1 cellular context compared by ENCODE assay signal in the genomic region with DNA sequence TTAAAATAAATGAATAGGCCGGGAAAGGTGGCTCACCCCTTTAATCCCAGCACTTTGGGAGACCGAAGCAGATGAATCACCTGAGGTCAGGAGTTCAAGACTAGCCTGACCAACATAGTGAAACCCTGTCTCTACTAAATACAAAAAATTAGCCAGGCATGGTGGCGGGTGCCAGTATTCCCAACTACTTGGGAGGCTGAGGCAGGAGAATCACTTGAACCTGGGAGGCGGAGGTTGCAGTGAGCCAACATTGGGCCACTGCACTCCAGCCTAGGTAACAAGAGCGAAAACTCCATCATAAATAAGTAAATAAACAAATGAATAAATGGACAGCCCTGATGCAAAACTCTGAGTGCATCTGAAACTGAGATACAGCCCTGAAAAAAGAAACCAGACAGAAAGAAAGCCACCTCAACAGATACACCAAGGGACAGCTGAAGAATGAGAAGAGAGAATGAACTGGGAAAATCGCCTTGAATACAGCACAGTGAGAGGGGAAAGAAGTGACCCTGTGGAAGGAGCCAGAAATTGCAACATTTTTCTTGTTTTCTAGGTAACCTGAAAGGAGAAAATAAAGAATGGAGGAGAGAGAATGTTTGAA.
A peak's percentile ranks its signal among the peaks of the same experiment; 100 is the strongest.
TF ChIP-seq lines count a peak whose summit lies in the region.

No MANE protein-coding gene starts in this region.

TF ChIP-seq in GM12878, 131 proteins besides CTCF, POLR2A, EP300 and RAD21 (continued from another document and continues in another):
- TF ChIP-seq, protein P1, sequence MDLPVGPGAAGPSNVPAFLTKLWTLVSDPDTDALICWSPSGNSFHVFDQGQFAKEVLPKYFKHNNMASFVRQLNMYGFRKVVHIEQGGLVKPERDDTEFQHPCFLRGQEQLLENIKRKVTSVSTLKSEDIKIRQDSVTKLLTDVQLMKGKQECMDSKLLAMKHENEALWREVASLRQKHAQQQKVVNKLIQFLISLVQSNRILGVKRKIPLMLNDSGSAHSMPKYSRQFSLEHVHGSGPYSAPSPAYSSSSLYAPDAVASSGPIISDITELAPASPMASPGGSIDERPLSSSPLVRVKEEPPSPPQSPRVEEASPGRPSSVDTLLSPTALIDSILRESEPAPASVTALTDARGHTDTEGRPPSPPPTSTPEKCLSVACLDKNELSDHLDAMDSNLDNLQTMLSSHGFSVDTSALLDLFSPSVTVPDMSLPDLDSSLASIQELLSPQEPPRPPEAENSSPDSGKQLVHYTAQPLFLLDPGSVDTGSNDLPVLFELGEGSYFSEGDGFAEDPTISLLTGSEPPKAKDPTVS (IDR thresholded peaks at IDR 0.05; ENCODE audit: low read depth, low read length): no peak
- TF ChIP-seq MEF2A (IDR thresholded peaks at IDR 0.05; ENCODE audit: insufficient read depth, low read depth, low read length): no peak
- no peak for TF ChIP-seq RELA (IDR thresholded peaks at IDR 0.05; ENCODE audit: borderline replicate concordance, partially characterized antibody)
- TF ChIP-seq CHD4 (IDR thresholded peaks at IDR 0.05): no peak
- TF ChIP-seq, protein P2, sequence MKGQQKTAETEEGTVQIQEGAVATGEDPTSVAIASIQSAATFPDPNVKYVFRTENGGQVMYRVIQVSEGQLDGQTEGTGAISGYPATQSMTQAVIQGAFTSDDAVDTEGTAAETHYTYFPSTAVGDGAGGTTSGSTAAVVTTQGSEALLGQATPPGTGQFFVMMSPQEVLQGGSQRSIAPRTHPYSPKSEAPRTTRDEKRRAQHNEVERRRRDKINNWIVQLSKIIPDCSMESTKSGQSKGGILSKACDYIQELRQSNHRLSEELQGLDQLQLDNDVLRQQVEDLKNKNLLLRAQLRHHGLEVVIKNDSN (IDR thresholded peaks at IDR 0.05; ENCODE audit: borderline replicate concordance, extremely low read length, insufficient read depth, low read depth, low read length): no peak
- TF ChIP-seq, protein P3, sequence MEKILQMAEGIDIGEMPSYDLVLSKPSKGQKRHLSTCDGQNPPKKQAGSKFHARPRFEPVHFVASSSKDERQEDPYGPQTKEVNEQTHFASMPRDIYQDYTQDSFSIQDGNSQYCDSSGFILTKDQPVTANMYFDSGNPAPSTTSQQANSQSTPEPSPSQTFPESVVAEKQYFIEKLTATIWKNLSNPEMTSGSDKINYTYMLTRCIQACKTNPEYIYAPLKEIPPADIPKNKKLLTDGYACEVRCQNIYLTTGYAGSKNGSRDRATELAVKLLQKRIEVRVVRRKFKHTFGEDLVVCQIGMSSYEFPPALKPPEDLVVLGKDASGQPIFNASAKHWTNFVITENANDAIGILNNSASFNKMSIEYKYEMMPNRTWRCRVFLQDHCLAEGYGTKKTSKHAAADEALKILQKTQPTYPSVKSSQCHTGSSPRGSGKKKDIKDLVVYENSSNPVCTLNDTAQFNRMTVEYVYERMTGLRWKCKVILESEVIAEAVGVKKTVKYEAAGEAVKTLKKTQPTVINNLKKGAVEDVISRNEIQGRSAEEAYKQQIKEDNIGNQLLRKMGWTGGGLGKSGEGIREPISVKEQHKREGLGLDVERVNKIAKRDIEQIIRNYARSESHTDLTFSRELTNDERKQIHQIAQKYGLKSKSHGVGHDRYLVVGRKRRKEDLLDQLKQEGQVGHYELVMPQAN (conservative IDR thresholded peaks at IDR 0.05): no peak
- TF ChIP-seq, protein P4, sequence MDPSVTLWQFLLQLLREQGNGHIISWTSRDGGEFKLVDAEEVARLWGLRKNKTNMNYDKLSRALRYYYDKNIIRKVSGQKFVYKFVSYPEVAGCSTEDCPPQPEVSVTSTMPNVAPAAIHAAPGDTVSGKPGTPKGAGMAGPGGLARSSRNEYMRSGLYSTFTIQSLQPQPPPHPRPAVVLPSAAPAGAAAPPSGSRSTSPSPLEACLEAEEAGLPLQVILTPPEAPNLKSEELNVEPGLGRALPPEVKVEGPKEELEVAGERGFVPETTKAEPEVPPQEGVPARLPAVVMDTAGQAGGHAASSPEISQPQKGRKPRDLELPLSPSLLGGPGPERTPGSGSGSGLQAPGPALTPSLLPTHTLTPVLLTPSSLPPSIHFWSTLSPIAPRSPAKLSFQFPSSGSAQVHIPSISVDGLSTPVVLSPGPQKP (IDR thresholded peaks at IDR 0.05; ENCODE audit: low read depth, low read length): no peak
- TF ChIP-seq ZSCAN29 (IDR thresholded peaks at IDR 0.05): no peak
- no peak for TF ChIP-seq NR2C1 (IDR thresholded peaks at IDR 0.05)
- TF ChIP-seq, protein P5, sequence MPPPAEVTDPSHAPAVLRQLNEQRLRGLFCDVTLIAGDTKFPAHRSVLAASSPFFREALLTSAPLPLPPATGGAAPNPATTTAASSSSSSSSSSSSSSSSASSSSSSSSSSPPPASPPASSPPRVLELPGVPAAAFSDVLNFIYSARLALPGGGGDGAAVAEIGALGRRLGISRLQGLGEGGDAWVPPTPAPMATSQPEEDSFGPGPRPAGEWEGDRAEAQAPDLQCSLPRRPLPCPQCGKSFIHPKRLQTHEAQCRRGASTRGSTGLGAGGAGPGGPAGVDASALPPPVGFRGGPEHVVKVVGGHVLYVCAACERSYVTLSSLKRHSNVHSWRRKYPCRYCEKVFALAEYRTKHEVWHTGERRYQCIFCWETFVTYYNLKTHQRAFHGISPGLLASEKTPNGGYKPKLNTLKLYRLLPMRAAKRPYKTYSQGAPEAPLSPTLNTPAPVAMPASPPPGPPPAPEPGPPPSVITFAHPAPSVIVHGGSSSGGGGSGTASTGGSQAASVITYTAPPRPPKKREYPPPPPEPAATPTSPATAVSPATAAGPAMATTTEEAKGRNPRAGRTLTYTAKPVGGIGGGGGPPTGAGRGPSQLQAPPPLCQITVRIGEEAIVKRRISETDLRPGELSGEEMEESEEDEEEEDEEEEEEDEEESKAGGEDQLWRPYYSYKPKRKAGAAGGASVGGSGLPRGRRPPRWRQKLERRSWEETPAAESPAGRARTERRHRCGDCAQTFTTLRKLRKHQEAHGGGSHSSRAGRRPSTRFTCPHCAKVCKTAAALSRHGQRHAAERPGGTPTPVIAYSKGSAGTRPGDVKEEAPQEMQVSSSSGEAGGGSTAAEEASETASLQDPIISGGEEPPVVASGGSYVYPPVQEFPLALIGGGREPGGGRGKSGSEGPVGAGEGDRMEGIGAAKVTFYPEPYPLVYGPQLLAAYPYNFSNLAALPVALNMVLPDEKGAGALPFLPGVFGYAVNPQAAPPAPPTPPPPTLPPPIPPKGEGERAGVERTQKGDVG (CRISPR knock-in tag; IDR thresholded peaks at IDR 0.05): no peak
- peak; percentile 8; the same call in 1 of the 2 replicates for TF ChIP-seq DPF2 (IDR thresholded peaks at IDR 0.05)
- no peak for TF ChIP-seq ZNF274 (IDR thresholded peaks at IDR 0.05; ENCODE audit: insufficient read depth, insufficient read length)
- TF ChIP-seq, protein P6, sequence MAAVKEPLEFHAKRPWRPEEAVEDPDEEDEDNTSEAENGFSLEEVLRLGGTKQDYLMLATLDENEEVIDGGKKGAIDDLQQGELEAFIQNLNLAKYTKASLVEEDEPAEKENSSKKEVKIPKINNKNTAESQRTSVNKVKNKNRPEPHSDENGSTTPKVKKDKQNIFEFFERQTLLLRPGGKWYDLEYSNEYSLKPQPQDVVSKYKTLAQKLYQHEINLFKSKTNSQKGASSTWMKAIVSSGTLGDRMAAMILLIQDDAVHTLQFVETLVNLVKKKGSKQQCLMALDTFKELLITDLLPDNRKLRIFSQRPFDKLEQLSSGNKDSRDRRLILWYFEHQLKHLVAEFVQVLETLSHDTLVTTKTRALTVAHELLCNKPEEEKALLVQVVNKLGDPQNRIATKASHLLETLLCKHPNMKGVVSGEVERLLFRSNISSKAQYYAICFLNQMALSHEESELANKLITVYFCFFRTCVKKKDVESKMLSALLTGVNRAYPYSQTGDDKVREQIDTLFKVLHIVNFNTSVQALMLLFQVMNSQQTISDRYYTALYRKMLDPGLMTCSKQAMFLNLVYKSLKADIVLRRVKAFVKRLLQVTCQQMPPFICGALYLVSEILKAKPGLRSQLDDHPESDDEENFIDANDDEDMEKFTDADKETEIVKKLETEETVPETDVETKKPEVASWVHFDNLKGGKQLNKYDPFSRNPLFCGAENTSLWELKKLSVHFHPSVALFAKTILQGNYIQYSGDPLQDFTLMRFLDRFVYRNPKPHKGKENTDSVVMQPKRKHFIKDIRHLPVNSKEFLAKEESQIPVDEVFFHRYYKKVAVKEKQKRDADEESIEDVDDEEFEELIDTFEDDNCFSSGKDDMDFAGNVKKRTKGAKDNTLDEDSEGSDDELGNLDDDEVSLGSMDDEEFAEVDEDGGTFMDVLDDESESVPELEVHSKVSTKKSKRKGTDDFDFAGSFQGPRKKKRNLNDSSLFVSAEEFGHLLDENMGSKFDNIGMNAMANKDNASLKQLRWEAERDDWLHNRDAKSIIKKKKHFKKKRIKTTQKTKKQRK (IDR thresholded peaks at IDR 0.05; ENCODE audit: low read depth, low read length): no peak
- no peak for TF ChIP-seq KAT2A (conservative IDR thresholded peaks at IDR 0.05; ENCODE audit: control insufficient read depth, low read depth, low read length)
- no peak for TF ChIP-seq HDAC2 (IDR thresholded peaks at IDR 0.05)
- no peak for TF ChIP-seq MTA3 (IDR thresholded peaks at IDR 0.05; ENCODE audit: borderline replicate concordance, low read length)
- TF ChIP-seq YY1 (IDR thresholded peaks at IDR 0.05; ENCODE audit: low read depth, low read length): 0 out of 2 replicates have a peak, but pooled peaks have one; percentile 53
- TF ChIP-seq ZNF24 (IDR thresholded peaks at IDR 0.05): 0 out of 2 replicates have a peak, but pooled peaks have one; percentile 18
- TF ChIP-seq HDGF (IDR thresholded peaks at IDR 0.05): no peak
- no peak for TF ChIP-seq POLR2AphosphoS5 (IDR thresholded peaks at IDR 0.05; ENCODE audit: low read length)
- TF ChIP-seq, protein P7, sequence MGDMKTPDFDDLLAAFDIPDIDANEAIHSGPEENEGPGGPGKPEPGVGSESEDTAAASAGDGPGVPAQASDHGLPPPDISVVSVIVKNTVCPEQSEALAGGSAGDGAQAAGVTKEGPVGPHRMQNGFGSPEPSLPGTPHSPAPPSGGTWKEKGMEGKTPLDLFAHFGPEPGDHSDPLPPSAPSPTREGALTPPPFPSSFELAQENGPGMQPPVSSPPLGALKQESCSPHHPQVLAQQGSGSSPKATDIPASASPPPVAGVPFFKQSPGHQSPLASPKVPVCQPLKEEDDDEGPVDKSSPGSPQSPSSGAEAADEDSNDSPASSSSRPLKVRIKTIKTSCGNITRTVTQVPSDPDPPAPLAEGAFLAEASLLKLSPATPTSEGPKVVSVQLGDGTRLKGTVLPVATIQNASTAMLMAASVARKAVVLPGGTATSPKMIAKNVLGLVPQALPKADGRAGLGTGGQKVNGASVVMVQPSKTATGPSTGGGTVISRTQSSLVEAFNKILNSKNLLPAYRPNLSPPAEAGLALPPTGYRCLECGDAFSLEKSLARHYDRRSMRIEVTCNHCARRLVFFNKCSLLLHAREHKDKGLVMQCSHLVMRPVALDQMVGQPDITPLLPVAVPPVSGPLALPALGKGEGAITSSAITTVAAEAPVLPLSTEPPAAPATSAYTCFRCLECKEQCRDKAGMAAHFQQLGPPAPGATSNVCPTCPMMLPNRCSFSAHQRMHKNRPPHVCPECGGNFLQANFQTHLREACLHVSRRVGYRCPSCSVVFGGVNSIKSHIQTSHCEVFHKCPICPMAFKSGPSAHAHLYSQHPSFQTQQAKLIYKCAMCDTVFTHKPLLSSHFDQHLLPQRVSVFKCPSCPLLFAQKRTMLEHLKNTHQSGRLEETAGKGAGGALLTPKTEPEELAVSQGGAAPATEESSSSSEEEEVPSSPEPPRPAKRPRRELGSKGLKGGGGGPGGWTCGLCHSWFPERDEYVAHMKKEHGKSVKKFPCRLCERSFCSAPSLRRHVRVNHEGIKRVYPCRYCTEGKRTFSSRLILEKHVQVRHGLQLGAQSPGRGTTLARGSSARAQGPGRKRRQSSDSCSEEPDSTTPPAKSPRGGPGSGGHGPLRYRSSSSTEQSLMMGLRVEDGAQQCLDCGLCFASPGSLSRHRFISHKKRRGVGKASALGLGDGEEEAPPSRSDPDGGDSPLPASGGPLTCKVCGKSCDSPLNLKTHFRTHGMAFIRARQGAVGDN (IDR thresholded peaks at IDR 0.05): no peak
- TF ChIP-seq, protein P8, sequence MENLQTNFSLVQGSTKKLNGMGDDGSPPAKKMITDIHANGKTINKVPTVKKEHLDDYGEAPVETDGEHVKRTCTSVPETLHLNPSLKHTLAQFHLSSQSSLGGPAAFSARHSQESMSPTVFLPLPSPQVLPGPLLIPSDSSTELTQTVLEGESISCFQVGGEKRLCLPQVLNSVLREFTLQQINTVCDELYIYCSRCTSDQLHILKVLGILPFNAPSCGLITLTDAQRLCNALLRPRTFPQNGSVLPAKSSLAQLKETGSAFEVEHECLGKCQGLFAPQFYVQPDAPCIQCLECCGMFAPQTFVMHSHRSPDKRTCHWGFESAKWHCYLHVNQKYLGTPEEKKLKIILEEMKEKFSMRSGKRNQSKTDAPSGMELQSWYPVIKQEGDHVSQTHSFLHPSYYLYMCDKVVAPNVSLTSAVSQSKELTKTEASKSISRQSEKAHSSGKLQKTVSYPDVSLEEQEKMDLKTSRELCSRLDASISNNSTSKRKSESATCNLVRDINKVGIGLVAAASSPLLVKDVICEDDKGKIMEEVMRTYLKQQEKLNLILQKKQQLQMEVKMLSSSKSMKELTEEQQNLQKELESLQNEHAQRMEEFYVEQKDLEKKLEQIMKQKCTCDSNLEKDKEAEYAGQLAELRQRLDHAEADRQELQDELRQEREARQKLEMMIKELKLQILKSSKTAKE (IDR thresholded peaks at IDR 0.05; ENCODE audit: low read depth, poor library complexity, severe bottlenecking): peak; percentile 66
- TF ChIP-seq PAX8 (IDR thresholded peaks at IDR 0.05): no peak
- TF ChIP-seq POLR2AphosphoS2 (IDR thresholded peaks at IDR 0.05; ENCODE audit: low read depth, low read length): no peak
- no peak for TF ChIP-seq CHD1 (IDR thresholded peaks at IDR 0.05; ENCODE audit: low read depth, low read length)
- no peak for TF ChIP-seq RAD51 (IDR thresholded peaks at IDR 0.05)
- TF ChIP-seq RCOR1 (conservative IDR thresholded peaks at IDR 0.05; ENCODE audit: low read depth, low read length): 0 out of 2 replicates have a peak, but pooled peaks have one; percentile 47
- TF ChIP-seq ZNF384 (IDR thresholded peaks at IDR 0.05; ENCODE audit: borderline replicate concordance, low read depth, low read length): no peak
- TF ChIP-seq SUPT20H (IDR thresholded peaks at IDR 0.05; ENCODE audit: borderline replicate concordance, control insufficient read depth, low read depth, low read length): no peak
- TF ChIP-seq NFYA (IDR thresholded peaks at IDR 0.05; ENCODE audit: borderline replicate concordance, low read depth, low read length): no peak
- no peak for TF ChIP-seq STAT1 (conservative IDR thresholded peaks at IDR 0.05)
